8 cellular contexts compared by ENCODE assay signal in genomic region chr17:50027639-50028206, GRCh38. TPM values are rescaled to one million over a fixed set of nuclear protein-coding genes. Genes with fewer than 3 reads are reported as not detected.
DNase-seq lines count a peak whose midpoint lies in the region; ATAC-seq, FAIRE-seq and TF ChIP-seq lines count a peak whose summit lies in the region.
"Had no signal": no experiment of that assay in that cellular context is flagged by ENCODE, and none has a peak within 500 bp of the region (broad histone marks: within the 10 kb centered on the region; RNA-seq: fewer than 3 reads in every experiment).

No MANE protein-coding gene starts in this region.

- no peaks in the 10 kb centered on the region for H3K36me3 ChIP-seq in SK-N-SH (replicated peaks in 1 of 2; ENCODE audit: control insufficient read depth in 1 of 2, insufficient read depth in 2 of 2, low read length in 1 of 2)
- no peaks in the 10 kb centered on the region for H3K36me3 ChIP-seq in rectal smooth muscle tissue (ENCODE audit: control insufficient read depth, insufficient read depth, low read length)

- no peak; the same call in none of the 2 replicates for TF ChIP-seq POLR2A in H54 (IDR thresholded peaks at IDR 0.05; ENCODE audit: low read depth, low read length)

- no peaks in the 10 kb centered on the region for H4K20me1 ChIP-seq in SK-N-SH (ENCODE audit: insufficient read depth)

- H3K9me2 ChIP-seq in SK-N-SH, result no peaks in the 10 kb centered on the region

- FAIRE-seq in H54 (lab: Jason Lieb, UNC), result peak; percentile 53
- FAIRE-seq: TTC549 had no signal

- H3K9ac ChIP-seq in SK-N-SH (peak overlapping the region; percentile 89), rectal smooth muscle tissue (ENCODE audit: low read length) (no peak overlapping the region)

- H3K27ac ChIP-seq in SK-N-SH (ENCODE audit: low read depth in 2 of 2, low read length in 1 of 2) (peak overlapping the region; percentile 74 to 99; a peak in 3 of 4 replicates), rectal smooth muscle tissue (ENCODE audit: low read depth, low read length) (no peak overlapping the region)

- TF ChIP-seq CTCF in SK-N-SH (IDR thresholded peaks at IDR 0.05), result no peak
- no peak for TF ChIP-seq CTCF in foreskin fibroblast (IDR thresholded peaks at IDR 0.05; ENCODE audit: low read depth, low read length)

- no peaks in the 10 kb centered on the region for H3K9me3 ChIP-seq in SK-N-SH

- no peak; the same call in 1 of the 2 replicates for TF ChIP-seq RAD21 in SK-N-SH (IDR thresholded peaks at IDR 0.05; ENCODE audit: low read length)

- peaks cover 63% of the 10 kb centered on the region for H3F3A ChIP-seq in SK-N-SH (replicated peaks; ENCODE audit: insufficient read depth)

- H3K4me3 ChIP-seq in SK-N-SH (ENCODE audit: low read depth in 2 of 2, low read length in 1 of 2) (peak overlapping the region; percentile 46 to 71; a peak in 3 of 4 replicates), foreskin fibroblast (ENCODE audit: low read depth in 1 of 2, low read length in 2 of 2) (peak overlapping the region; percentile 38 to 44), rectal smooth muscle tissue (ENCODE audit: low read length) (peak overlapping the region; percentile 56)

- CTCF ChIA-PET in SK-N-SH (lab: Yijun Ruan, JAX), result interaction anchor here (0.7 to 15.7 kb wide), 33 partner anchors 9 to 285 kb away, joined by 3 to 353 read pairs (median 5); partner anchors contain the start of genes ITGA3 and PDK2

- H3K79me2 ChIP-seq in SK-N-SH (ENCODE audit: insufficient read depth), result peaks cover 13% of the 10 kb centered on the region; the same call in 1 of the 2 replicates

- H2AFZ ChIP-seq in SK-N-SH (ENCODE audit: low read depth), result no peak overlapping the region

- POLR2A ChIA-PET in SK-N-SH (lab: Yijun Ruan, JAX), result no interaction called here

- H3K27me3 ChIP-seq in SK-N-SH (ENCODE audit: insufficient read depth) (no peaks in the 10 kb centered on the region), rectal smooth muscle tissue (ENCODE audit: control insufficient read depth, insufficient read depth, low read length) (peaks cover 2% of the 10 kb centered on the region)

- no peak for ATAC-seq in GM19328 (IDR thresholded peaks at IDR 0.05; ENCODE audit: unreplicated experiment)

- TF ChIP-seq EP300 in SK-N-SH (IDR thresholded peaks at IDR 0.05; ENCODE audit: borderline replicate concordance in 1 of 2, low read depth in 1 of 2, low read length in 1 of 2), result peak in 1 of 2 experiments; percentile 94; a peak in 2 of 4 replicates

- H3K4me1 ChIP-seq in SK-N-SH (ENCODE audit: control insufficient read depth in 1 of 2, insufficient read depth in 2 of 2, low read depth in 1 of 2, low read length in 1 of 2), result peaks cover 16 to 27% of the 10 kb centered on the region in 2 experiments; a peak in 3 of 4 replicates
- H3K4me1 ChIP-seq in rectal smooth muscle tissue (ENCODE audit: control insufficient read depth, insufficient read depth, low read length), result peaks cover 7% of the 10 kb centered on the region

- DNase-seq in H54 (ENCODE audit: insufficient read length, low spot score), result peak; percentile 91
- peak; percentile 56 for DNase-seq in SK-N-SH
- DNase-seq in foreskin fibroblast, result peak; percentile 97 to 98
- DNase-seq in stimulated activated CD4-positive, alpha-beta T cell treated with anti-CD3 and anti-CD28 coated beads, Interleukin-2, amount 100 ng/mL, for 48 hours, result no peak
- DNase-seq in AML-193 (lab: John Stamatoyannopoulos, UW), result no peak

- H3K4me2 ChIP-seq in SK-N-SH, result peak overlapping the region; percentile 98

- WGBS in SK-N-SH (ENCODE audit: low lambda C conversion rate), result 10% methylated on average over 12 of the region's 14 CpGs

TF ChIP-seq in SK-N-SH, 30 proteins besides CTCF, POLR2A, EP300 and RAD21 (continues in another document):
- TF ChIP-seq TCF12 (IDR thresholded peaks at IDR 0.05), result peak; percentile 92
- TF ChIP-seq, protein P1, sequence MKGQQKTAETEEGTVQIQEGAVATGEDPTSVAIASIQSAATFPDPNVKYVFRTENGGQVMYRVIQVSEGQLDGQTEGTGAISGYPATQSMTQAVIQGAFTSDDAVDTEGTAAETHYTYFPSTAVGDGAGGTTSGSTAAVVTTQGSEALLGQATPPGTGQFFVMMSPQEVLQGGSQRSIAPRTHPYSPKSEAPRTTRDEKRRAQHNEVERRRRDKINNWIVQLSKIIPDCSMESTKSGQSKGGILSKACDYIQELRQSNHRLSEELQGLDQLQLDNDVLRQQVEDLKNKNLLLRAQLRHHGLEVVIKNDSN (IDR thresholded peaks at IDR 0.05; ENCODE audit: borderline replicate concordance, low read depth), result peak; percentile 70
- no peak for TF ChIP-seq RFX5 (IDR thresholded peaks at IDR 0.05; ENCODE audit: low read length)
- no peak for TF ChIP-seq FOXJ3 (CRISPR knock-in tag; IDR thresholded peaks at IDR 0.05)
- peak; percentile 93 for TF ChIP-seq SIN3A (IDR thresholded peaks at IDR 0.05; ENCODE audit: borderline replicate concordance, low read depth, low read length)
- TF ChIP-seq POLR2AphosphoS5 (IDR thresholded peaks at IDR 0.05; ENCODE audit: low read depth, low read length), result peak; percentile 83; the same call in 1 of the 2 replicates
- TF ChIP-seq EZH2phosphoT487 (IDR thresholded peaks at IDR 0.05; ENCODE audit: borderline replicate concordance, low read depth), result no peak
- no peak for TF ChIP-seq GATA2 (CRISPR knock-in tag; IDR thresholded peaks at IDR 0.05)
- TF ChIP-seq TEAD4 (IDR thresholded peaks at IDR 0.05; ENCODE audit: borderline replicate concordance, insufficient read depth), result peak; percentile 81
- TF ChIP-seq ELF1 (IDR thresholded peaks at IDR 0.05), result no peak; the same call in 1 of the 2 replicates
- peak; percentile 76; the same call in 1 of the 2 replicates for TF ChIP-seq TAF1 (IDR thresholded peaks at IDR 0.05; ENCODE audit: borderline replicate concordance, low read depth, low read length)
- no peak for TF ChIP-seq MEF2A (IDR thresholded peaks at IDR 0.05; ENCODE audit: borderline replicate concordance, low read depth)
- TF ChIP-seq YY1 (IDR thresholded peaks at IDR 0.05; ENCODE audit: low read depth), result peak; percentile 76; the same call in 1 of the 2 replicates
- TF ChIP-seq NFIC (IDR thresholded peaks at IDR 0.05; ENCODE audit: borderline replicate concordance), result peak; percentile 99
- TF ChIP-seq, protein P2, sequence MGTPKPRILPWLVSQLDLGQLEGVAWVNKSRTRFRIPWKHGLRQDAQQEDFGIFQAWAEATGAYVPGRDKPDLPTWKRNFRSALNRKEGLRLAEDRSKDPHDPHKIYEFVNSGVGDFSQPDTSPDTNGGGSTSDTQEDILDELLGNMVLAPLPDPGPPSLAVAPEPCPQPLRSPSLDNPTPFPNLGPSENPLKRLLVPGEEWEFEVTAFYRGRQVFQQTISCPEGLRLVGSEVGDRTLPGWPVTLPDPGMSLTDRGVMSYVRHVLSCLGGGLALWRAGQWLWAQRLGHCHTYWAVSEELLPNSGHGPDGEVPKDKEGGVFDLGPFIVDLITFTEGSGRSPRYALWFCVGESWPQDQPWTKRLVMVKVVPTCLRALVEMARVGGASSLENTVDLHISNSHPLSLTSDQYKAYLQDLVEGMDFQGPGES (IDR thresholded peaks at IDR 0.05; ENCODE audit: low read depth, low read length), result no peak
- peak; percentile 39; the same call in 1 of the 2 replicates for TF ChIP-seq FOXM1 (IDR thresholded peaks at IDR 0.05; ENCODE audit: low read depth)
- peak; percentile 83; the same call in 1 of the 2 replicates for TF ChIP-seq ZBTB33 (IDR thresholded peaks at IDR 0.05; ENCODE audit: borderline replicate concordance, low read depth)
- TF ChIP-seq CHD2 (IDR thresholded peaks at IDR 0.05; ENCODE audit: low read length, partially characterized antibody), result no peak
- peak; percentile 95 for TF ChIP-seq JUND (IDR thresholded peaks at IDR 0.05)
- no peak for TF ChIP-seq NRF1 (IDR thresholded peaks at IDR 0.05; ENCODE audit: low read depth, low read length)
- no peak for TF ChIP-seq MXI1 (IDR thresholded peaks at IDR 0.05; ENCODE audit: low read depth, low read length)
- TF ChIP-seq, protein P3, sequence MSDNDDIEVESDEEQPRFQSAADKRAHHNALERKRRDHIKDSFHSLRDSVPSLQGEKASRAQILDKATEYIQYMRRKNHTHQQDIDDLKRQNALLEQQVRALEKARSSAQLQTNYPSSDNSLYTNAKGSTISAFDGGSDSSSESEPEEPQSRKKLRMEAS (IDR thresholded peaks at IDR 0.05; ENCODE audit: low read depth), result peak; percentile 89
- TF ChIP-seq, protein P4, sequence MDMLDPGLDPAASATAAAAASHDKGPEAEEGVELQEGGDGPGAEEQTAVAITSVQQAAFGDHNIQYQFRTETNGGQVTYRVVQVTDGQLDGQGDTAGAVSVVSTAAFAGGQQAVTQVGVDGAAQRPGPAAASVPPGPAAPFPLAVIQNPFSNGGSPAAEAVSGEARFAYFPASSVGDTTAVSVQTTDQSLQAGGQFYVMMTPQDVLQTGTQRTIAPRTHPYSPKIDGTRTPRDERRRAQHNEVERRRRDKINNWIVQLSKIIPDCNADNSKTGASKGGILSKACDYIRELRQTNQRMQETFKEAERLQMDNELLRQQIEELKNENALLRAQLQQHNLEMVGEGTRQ (IDR thresholded peaks at IDR 0.05; ENCODE audit: borderline replicate concordance, low read depth, low read length), result 0 out of 2 replicates have a peak, but pooled peaks have one; percentile 27

RNA-seq across cellular contexts. Expression of gene ITGA3, which starts 28.2 kb away (rescaled TPM):
- polyA plus RNA-seq in SK-N-SH (2012; rRNA removed), result 543 and 766 TPM in 2 replicates
- 239 and 423 TPM in 2 replicates for polyA plus RNA-seq in SK-N-SH (2012; cell fraction: cytosol; rRNA removed)
- polyA plus RNA-seq in SK-N-SH (2012; cell fraction: nucleus; rRNA removed), result 1,445 and 1,576 TPM in 2 replicates

RNA-seq across cellular contexts. Expression of gene DLX3, which starts 32.7 kb away (rescaled TPM):
- not detected in 2 replicates for polyA plus RNA-seq in SK-N-SH (2012; rRNA removed)
- polyA plus RNA-seq in SK-N-SH (2012; cell fraction: cytosol; rRNA removed), result not detected in 2 replicates
- polyA plus RNA-seq in SK-N-SH (2012; cell fraction: nucleus; rRNA removed), result not detected in 2 replicates

RNA-seq across cellular contexts. Expression of gene DLX4, which starts 58.7 kb away (rescaled TPM):
- polyA plus RNA-seq in SK-N-SH (2012; rRNA removed), result 0.03 and 0.10 TPM in 2 replicates
- not detected in 2 replicates for polyA plus RNA-seq in SK-N-SH (2012; cell fraction: cytosol; rRNA removed)
- polyA plus RNA-seq in SK-N-SH (2012; cell fraction: nucleus; rRNA removed), result 0.11 and 0.14 TPM in 2 replicates

Comparison
In these comparisons a context has a peak if more than half of its experiments do, and no peak if none do; other contexts are left out.
1. DNase-seq: peak in H54 (single experiment), SK-N-SH (single experiment) and foreskin fibroblast (2 of 2); none in stimulated activated CD4-positive, alpha-beta T cell treated with anti-CD3 and anti-CD28 coated beads, Interleukin-2, amount 100 ng/mL, for 48 hours (0 of 2) and AML-193 (0 of 2).
2. Peak in every context shown above with its lines, with median percentiles within 50 percentile points of each other: H3K4me3 ChIP-seq.